28 cellular contexts compared by ENCODE assay signal in genomic region chr10:132120200-132120599, GRCh38. TPM values are rescaled to one million over a fixed set of nuclear protein-coding genes. Genes with fewer than 3 reads are reported as not detected.
A peak's percentile ranks its signal among the peaks of the same experiment; 100 is the strongest.
DNase-seq lines count a peak whose midpoint lies in the region; ATAC-seq and TF ChIP-seq lines count a peak whose summit lies in the region.
"Had no signal": no experiment of that assay in that cellular context is flagged by ENCODE, and none has a peak within 500 bp of the region (broad histone marks: within the 10 kb centered on the region; RNA-seq: fewer than 3 reads in every experiment).

No MANE protein-coding gene starts in this region.

- ATAC-seq in natural killer cell treated with Interleukin-12 subunit alpha and Interleukin-12 subunit beta and Interleukin-15 and Interleukin-18, amount 100 ng/mL, for 72 hours = no peak
- ATAC-seq in natural killer cell (no peak), lower lobe of right lung (no peak), HG02884 (IDR thresholded peaks at IDR 0.05; ENCODE audit: unreplicated experiment) (no peak), omental fat pad (ENCODE audit: low FRiP score) (no peak)
- ATAC-seq: GM12878, HCT116, PC-3, Right ventricle myocardium inferior had no signal

- H3K4me1 Mint-ChIP-seq in natural killer cell treated with Interleukin-12 subunit alpha and Interleukin-12 subunit beta and Interleukin-15 and Interleukin-18, amount 100 ng/mL, for 72 hours (ENCODE audit: low read depth in 2 of 2) = no peaks in the 10 kb centered on the region
- no peaks in the 10 kb centered on the region for H3K4me1 Mint-ChIP-seq in natural killer cell
- no peaks in the 10 kb centered on the region for H3K4me1 Mint-ChIP-seq in Caco-2 (ENCODE audit: low read depth, unreplicated experiment)
- H3K4me1 Mint-ChIP-seq: IgD-negative memory B cell had no signal

- peak; percentile 52 for DNase-seq in natural killer cell treated with Interleukin-12 subunit alpha and Interleukin-12 subunit beta and Interleukin-15 and Interleukin-18, amount 100 ng/mL, for 72 hours (ENCODE audit: low spot score)
- DNase-seq in natural killer cell (no peak), NCI-H69 (lab: John Stamatoyannopoulos, UW) (peak; percentile 6), lower lobe of right lung (peak; percentile 15), Caco-2 (no peak), omental fat pad (ENCODE audit: low spot score) (no peak)
- DNase-seq in stimulated activated CD4-positive, alpha-beta T cell treated with anti-CD3 and anti-CD28 coated beads, Interleukin-2, amount 100 ng/mL, for 48 hours = no peak
- DNase-seq: CD4-positive, alpha-beta T cell; DMS53; GDM1; MM.1S; NCI-H1694 treated with DMSO at 0.1 percent for 48 hours; NCI-H2081; NCI-H2171; NCI-H226; NCI-H524 treated with DMSO at 0.1 percent for 48 hours; NCI-H82; NK-92 treated with Interleukin-12 subunit alpha and Interleukin-12 subunit beta, amount 100 ng/mL, for 24 hours; PC-3 had no signal

- no peak overlapping the region for H3K4me3 Mint-ChIP-seq in natural killer cell treated with Interleukin-12 subunit alpha and Interleukin-12 subunit beta and Interleukin-15 and Interleukin-18, amount 100 ng/mL, for 72 hours
- H3K4me3 Mint-ChIP-seq in natural killer cell = no peak overlapping the region
- no peak overlapping the region for H3K4me3 Mint-ChIP-seq in Caco-2 (ENCODE audit: unreplicated experiment)
- H3K4me3 Mint-ChIP-seq: CD4-positive, alpha-beta T cell; IgD-negative memory B cell had no signal

- CTCF ChIA-PET in Caco-2 (lab: Charles Lee) = no interaction called here

- H3K36me3 Mint-ChIP-seq in natural killer cell treated with Interleukin-12 subunit alpha and Interleukin-12 subunit beta and Interleukin-15 and Interleukin-18, amount 100 ng/mL, for 72 hours = no peaks in the 10 kb centered on the region
- H3K36me3 Mint-ChIP-seq in natural killer cell (no peaks in the 10 kb centered on the region), Caco-2 (ENCODE audit: insufficient read depth, unreplicated experiment) (no peaks in the 10 kb centered on the region)
- H3K36me3 Mint-ChIP-seq: IgD-negative memory B cell had no signal

- H3K9me3 Mint-ChIP-seq in natural killer cell treated with Interleukin-12 subunit alpha and Interleukin-12 subunit beta and Interleukin-15 and Interleukin-18, amount 100 ng/mL, for 72 hours = no peaks in the 10 kb centered on the region
- H3K9me3 Mint-ChIP-seq in natural killer cell (no peaks in the 10 kb centered on the region), Caco-2 (ENCODE audit: unreplicated experiment) (no peaks in the 10 kb centered on the region)
- H3K9me3 Mint-ChIP-seq: CD4-positive, alpha-beta T cell had no signal

- no peak for TF ChIP-seq CTCF in natural killer cell (IDR thresholded peaks at IDR 0.05)
- TF ChIP-seq CTCF in lower lobe of right lung (IDR thresholded peaks at IDR 0.05) = no peak
- no peak for TF ChIP-seq CTCF in Caco-2 (IDR thresholded peaks at IDR 0.05; ENCODE audit: insufficient read depth in 1 of 2, low read depth in 1 of 2, low read length in 1 of 2, severe bottlenecking in 1 of 2, unreplicated experiment in 1 of 2)
- TF ChIP-seq CTCF in omental fat pad (IDR thresholded peaks at IDR 0.05) = no peak

- intact Hi-C loops in natural killer cell (cut with micrococcal nuclease) (no loop called here), lower lobe of right lung (cut with DNase I) (no loop called here), Caco-2 (cut with micrococcal nuclease; ENCODE audit: unreplicated experiment) (no loop called here)

- H3K27ac Mint-ChIP-seq in natural killer cell treated with Interleukin-12 subunit alpha and Interleukin-12 subunit beta and Interleukin-15 and Interleukin-18, amount 100 ng/mL, for 72 hours = no peak overlapping the region
- H3K27ac Mint-ChIP-seq in natural killer cell (no peak overlapping the region), Caco-2 (ENCODE audit: unreplicated experiment) (no peak overlapping the region)
- H3K27ac Mint-ChIP-seq: CD4-positive, alpha-beta T cell; IgD-negative memory B cell had no signal

- no peaks in the 10 kb centered on the region for H3K27me3 ChIP-seq in lower lobe of right lung (ENCODE audit: low read depth)
- H3K27me3 ChIP-seq in Caco-2 (replicated peaks; ENCODE audit: control insufficient read depth, insufficient read depth, low read length) = no peaks in the 10 kb centered on the region
- H3K27me3 ChIP-seq: BLaER1 had no signal

- H3K9me3 ChIP-seq in lower lobe of right lung = no peaks in the 10 kb centered on the region
- H3K9me3 ChIP-seq in Caco-2 = no peaks in the 10 kb centered on the region
- H3K9me3 ChIP-seq: BLaER1 had no signal

- H3K27me3 Mint-ChIP-seq in natural killer cell treated with Interleukin-12 subunit alpha and Interleukin-12 subunit beta and Interleukin-15 and Interleukin-18, amount 100 ng/mL, for 72 hours = peaks cover 2 to 8% of the 10 kb centered on the region in 2 donors
- H3K27me3 Mint-ChIP-seq in natural killer cell (ENCODE audit: low read depth in 2 of 2) = peaks cover 3 to 9% of the 10 kb centered on the region in 2 donors
- peaks cover 6% of the 10 kb centered on the region for H3K27me3 Mint-ChIP-seq in Caco-2 (ENCODE audit: insufficient read depth, unreplicated experiment)
- H3K27me3 Mint-ChIP-seq: CD4-positive, alpha-beta T cell; IgD-negative memory B cell had no signal

- H3K4me1 ChIP-seq in lower lobe of right lung = no peaks in the 10 kb centered on the region
- H3K4me1 ChIP-seq in Caco-2 = peaks cover 7% of the 10 kb centered on the region; the same call in 1 of the 2 replicates

- POLR2A ChIA-PET in Caco-2 (lab: Charles Lee) = no interaction called here

- H3K4me3 ChIP-seq in lower lobe of right lung (no peak overlapping the region), Caco-2 (ENCODE audit: low read depth, low read length) (no peak overlapping the region)
- H3K4me3 ChIP-seq: BLaER1, GM12878 had no signal

- no peak overlapping the region for H3K27ac ChIP-seq in lower lobe of right lung
- H3K27ac ChIP-seq: BLaER1, HL-60, KMS-11 had no signal

- H3K36me3 ChIP-seq in lower lobe of right lung = no peaks in the 10 kb centered on the region
- H3K36me3 ChIP-seq in Caco-2 (ENCODE audit: control insufficient read depth, insufficient read depth, low read length) = no peaks in the 10 kb centered on the region
- H3K36me3 ChIP-seq: BLaER1 had no signal

- BruUV-seq in Caco-2 (replicated peaks; lab: Mats Ljungman, UMichigan) = no TSS peak

RNA-seq across cellular contexts. Expression of gene JAKMIP3, which starts 54.5 kb away (rescaled TPM):
- under 1 TPM in 1 of 2 donors, not detected in 1; 0.05 TPM for total RNA-seq in natural killer cell treated with Interleukin-12 subunit alpha and Interleukin-12 subunit beta and Interleukin-15 and Interleukin-18, amount 100 ng/mL, for 72 hours
- total RNA-seq in natural killer cell (under 1 TPM; 0.19 to 0.45 (median 0.20) TPM), lower lobe of right lung (0.18 TPM), Caco-2 (2022) (0.50 and 0.53 TPM in 2 replicates), omental fat pad (under 1 TPM; 0.13 to 0.79 (median 0.37) TPM)
- total RNA-seq: GM12878, RPMI7951 had no signal

Comparison
In these comparisons a context has a peak if more than half of its experiments do, and no peak if none do; other contexts are left out.
1. DNase-seq: peak in natural killer cell treated with Interleukin-12 subunit alpha and Interleukin-12 subunit beta and Interleukin-15 and Interleukin-18, amount 100 ng/mL, for 72 hours (single experiment), NCI-H69 (single experiment) and lower lobe of right lung (single experiment); none in natural killer cell (single experiment), Caco-2 (0 of 2), omental fat pad (single experiment) and stimulated activated CD4-positive, alpha-beta T cell treated with anti-CD3 and anti-CD28 coated beads, Interleukin-2, amount 100 ng/mL, for 48 hours (0 of 2).